ENCODE assay signal across 19 cellular contexts in genomic region chr17:49756323-49756722, GRCh38. TPM values are rescaled to one million over a fixed set of nuclear protein-coding genes. Genes with fewer than 3 reads are reported as not detected.
DNase-seq lines count a peak whose midpoint lies in the region; ATAC-seq and TF ChIP-seq lines count a peak whose summit lies in the region.
"Had no signal": no experiment of that assay in that cellular context is flagged by ENCODE, and none has a peak within 500 bp of the region (broad histone marks: within the 10 kb centered on the region; RNA-seq: fewer than 3 reads in every experiment).

No MANE protein-coding gene starts in this region.

- peaks cover 81% of the 10 kb centered on the region for H3K4me1 Mint-ChIP-seq in activated naive CD8-positive, alpha-beta T cell (ENCODE audit: low read depth)
- H3K4me1 Mint-ChIP-seq in activated naive CD8-positive, alpha-beta T cell treated with anti-CD3 and anti-CD28 coated beads, Interleukin-2, amount 50 U/mL, for 24 hours: peaks cover 83% of the 10 kb centered on the region
- peaks cover 10% of the 10 kb centered on the region for H3K4me1 Mint-ChIP-seq in endodermal cell

- H3K4me3 ChIP-seq in OCI-LY1 (ENCODE audit: low read depth, low read length, poor library complexity, severe bottlenecking) (no peak overlapping the region), endodermal cell (ENCODE audit: low read length) (no peak overlapping the region), upper lobe of right lung (no peak overlapping the region), testis (no peak overlapping the region)
- H3K4me3 ChIP-seq: adrenal gland, HAP-1, MG63, sigmoid colon, SJCRH30 had no signal

- H3K27ac Mint-ChIP-seq in activated naive CD8-positive, alpha-beta T cell: peak overlapping the region; percentile 61
- no peak overlapping the region for H3K27ac Mint-ChIP-seq in activated naive CD8-positive, alpha-beta T cell treated with anti-CD3 and anti-CD28 coated beads, Interleukin-2, amount 50 U/mL, for 24 hours
- H3K27ac Mint-ChIP-seq in endodermal cell: peak overlapping the region; percentile 9

- H3K9me3 Mint-ChIP-seq in activated naive CD8-positive, alpha-beta T cell (ENCODE audit: low read depth): no peaks in the 10 kb centered on the region
- H3K9me3 Mint-ChIP-seq in activated naive CD8-positive, alpha-beta T cell treated with anti-CD3 and anti-CD28 coated beads, Interleukin-2, amount 50 U/mL, for 24 hours: no peaks in the 10 kb centered on the region
- no peaks in the 10 kb centered on the region for H3K9me3 Mint-ChIP-seq in endodermal cell

- intact Hi-C loops in upper lobe of right lung (cut with DNase I) (no loop called here), testis (cut with DNase I; ENCODE audit: low total_unique reads) (no loop called here)

- no peaks in the 10 kb centered on the region for H4K20me1 ChIP-seq in OCI-LY1 (ENCODE audit: insufficient read depth, low read length)

- H3K4me2 ChIP-seq in OCI-LY1 (ENCODE audit: low read length): no peak overlapping the region

- no peaks in the 10 kb centered on the region for H3F3A ChIP-seq in OCI-LY1 (ENCODE audit: insufficient read depth, low read length)

- 73 to 89% methylated on average over 5 of the region's 5 CpGs for WGBS in endodermal cell (ENCODE audit: insufficient coverage in 1 of 2, insufficient read length in 1 of 2), 2 experiments
- whole genome bisulfite sequencing in testis, 2 donors: 90 to 92% methylated on average over 5 of the region's 5 CpGs

- ATAC-seq in activated naive CD8-positive, alpha-beta T cell treated with anti-CD3 and anti-CD28 coated beads, Interleukin-2, amount 50 U/mL, for 24 hours: no peak
- ATAC-seq in upper lobe of right lung (no peak), HG03460 (IDR thresholded peaks at IDR 0.05; ENCODE audit: unreplicated experiment) (no peak)
- ATAC-seq: Panc1 had no signal

- H3K9ac ChIP-seq in OCI-LY1 (ENCODE audit: low read length) (no peak overlapping the region), endodermal cell (ENCODE audit: extremely low read depth, low read length, poor library complexity, severe bottlenecking) (no peak overlapping the region)

- no peak overlapping the region for H2AFZ ChIP-seq in OCI-LY1 (ENCODE audit: low read length)

- TF ChIP-seq CTCF in OCI-LY1 (IDR thresholded peaks at IDR 0.05; ENCODE audit: low read length): no peak
- no peak for TF ChIP-seq CTCF in endodermal cell (conservative IDR thresholded peaks at IDR 0.05)
- no peak for TF ChIP-seq CTCF in upper lobe of right lung (IDR thresholded peaks at IDR 0.05)
- no peak for TF ChIP-seq CTCF in testis (IDR thresholded peaks at IDR 0.05)

- H3K36me3 Mint-ChIP-seq in activated naive CD8-positive, alpha-beta T cell: no peaks in the 10 kb centered on the region
- peaks cover 11% of the 10 kb centered on the region for H3K36me3 Mint-ChIP-seq in activated naive CD8-positive, alpha-beta T cell treated with anti-CD3 and anti-CD28 coated beads, Interleukin-2, amount 50 U/mL, for 24 hours (ENCODE audit: low read depth)
- peaks cover 18% of the 10 kb centered on the region for H3K36me3 Mint-ChIP-seq in endodermal cell (ENCODE audit: low read depth)

- no peak overlapping the region for H3K4me3 Mint-ChIP-seq in activated naive CD8-positive, alpha-beta T cell
- H3K4me3 Mint-ChIP-seq in activated naive CD8-positive, alpha-beta T cell treated with anti-CD3 and anti-CD28 coated beads, Interleukin-2, amount 50 U/mL, for 24 hours: no peak overlapping the region
- H3K4me3 Mint-ChIP-seq in endodermal cell: no peak overlapping the region

- H3K27me3 ChIP-seq in OCI-LY1 (ENCODE audit: insufficient read depth, low read length) (no peaks in the 10 kb centered on the region), endodermal cell (ENCODE audit: control insufficient read depth, insufficient read depth, low read length, poor library complexity, severe bottlenecking) (no peaks in the 10 kb centered on the region), upper lobe of right lung (no peaks in the 10 kb centered on the region), testis (no peaks in the 10 kb centered on the region)
- H3K27me3 ChIP-seq: adrenal gland, MG63, sigmoid colon, SJCRH30 had no signal

- DNase-seq in activated naive CD8-positive, alpha-beta T cell treated with anti-CD3 and anti-CD28 coated beads, Interleukin-2, amount 50 U/mL, for 24 hours: no peak
- DNase-seq in endodermal cell: no peak
- no peak for DNase-seq in upper lobe of right lung
- no peak for DNase-seq in testis
- DNase-seq in hypothalamus (lab: John Stamatoyannopoulos, UW): no peak
- DNase-seq: activated CD8-positive, alpha-beta memory T cell treated with anti-CD3 and anti-CD28 coated beads for 24 hours; adrenal gland; cortex of kidney; GDM1; MG63; sigmoid colon; SJCRH30; stimulated activated CD8-positive, alpha-beta memory T cell treated with anti-CD3 and anti-CD28 coated beads, Interleukin-4, amount 100 ng/mL, for 48 hours had no signal

- TF ChIP-seq POLR2A in testis (IDR thresholded peaks at IDR 0.05): no peak

- H3K9me2 ChIP-seq in OCI-LY1 (ENCODE audit: low read depth, low read length): no peaks in the 10 kb centered on the region

- peaks cover 83% of the 10 kb centered on the region for H3K4me1 ChIP-seq in OCI-LY1 (ENCODE audit: insufficient read depth, low read length, severe bottlenecking)
- H3K4me1 ChIP-seq in endodermal cell (ENCODE audit: control insufficient read depth, insufficient read depth, low read length): no peaks in the 10 kb centered on the region
- H3K4me1 ChIP-seq in upper lobe of right lung: peaks cover 4% of the 10 kb centered on the region
- H3K4me1 ChIP-seq in testis: peaks cover 12% of the 10 kb centered on the region
- H3K4me1 ChIP-seq: adrenal gland, SJCRH30 had no signal

- no peaks in the 10 kb centered on the region for H3K27me3 Mint-ChIP-seq in activated naive CD8-positive, alpha-beta T cell
- H3K27me3 Mint-ChIP-seq in activated naive CD8-positive, alpha-beta T cell treated with anti-CD3 and anti-CD28 coated beads, Interleukin-2, amount 50 U/mL, for 24 hours: no peaks in the 10 kb centered on the region
- H3K27me3 Mint-ChIP-seq in endodermal cell (ENCODE audit: insufficient read depth): no peaks in the 10 kb centered on the region

- H3K9me3 ChIP-seq in OCI-LY1 (ENCODE audit: low read length): no peaks in the 10 kb centered on the region
- no peaks in the 10 kb centered on the region for H3K9me3 ChIP-seq in endodermal cell (ENCODE audit: control insufficient read depth, low read length)
- H3K9me3 ChIP-seq in upper lobe of right lung: no peaks in the 10 kb centered on the region
- no peaks in the 10 kb centered on the region for H3K9me3 ChIP-seq in testis
- H3K9me3 ChIP-seq: adrenal gland, HAP-1, MG63, sigmoid colon, SJCRH30 had no signal

- peaks cover 85% of the 10 kb centered on the region for H3K79me2 ChIP-seq in OCI-LY1 (ENCODE audit: insufficient read depth, low read length)

- H3K27ac ChIP-seq in OCI-LY1 (ENCODE audit: low read depth, low read length, poor library complexity, severe bottlenecking) (peak overlapping the region; percentile 65), endodermal cell (ENCODE audit: low read depth, low read length) (no peak overlapping the region), upper lobe of right lung (peak overlapping the region; percentile 36), testis (no peak overlapping the region)
- H3K27ac ChIP-seq: SJCRH30, VCaP had no signal

- H3K36me3 ChIP-seq in OCI-LY1 (ENCODE audit: insufficient read depth, low read length) (peaks cover 17% of the 10 kb centered on the region; the same call in 1 of the 2 replicates), endodermal cell (ENCODE audit: control insufficient read depth, insufficient read depth, low read length) (peaks cover 7% of the 10 kb centered on the region), upper lobe of right lung (no peaks in the 10 kb centered on the region), testis (ENCODE audit: low read depth, missing control alignments) (no peaks in the 10 kb centered on the region)
- H3K36me3 ChIP-seq: adrenal gland, HAP-1, MG63, SJCRH30 had no signal

RNA-seq across cellular contexts. Expression of gene FAM117A, which starts 7.6 kb away (rescaled TPM):
- total RNA-seq in endodermal cell: 10 to 100 TPM; 15.4 to 16.8 TPM
- 23.3 TPM for polyA plus RNA-seq in endodermal cell (2013, experiment 1 of 2)
- 20.1 TPM for polyA plus RNA-seq in endodermal cell (2013, experiment 2 of 2)
- 11.8 TPM for total RNA-seq in upper lobe of right lung
- total RNA-seq in testis: 10 to 100 TPM; 30.2 to 38.1 TPM
- polyA plus RNA-seq in testis (ENCODE audit: insufficient read depth, low read depth, low replicate concordance): 67.3 TPM

RNA-seq across cellular contexts. Expression of gene KAT7, which starts 32.2 kb away (rescaled TPM):
- total RNA-seq in endodermal cell (10 to 100 TPM; 77.8 to 80.5 TPM), upper lobe of right lung (61.4 TPM), testis (100 to 1,000 TPM; 122 to 123 TPM)
- 67.6 TPM for polyA plus RNA-seq in endodermal cell (2013, experiment 1 of 2)
- polyA plus RNA-seq in endodermal cell (2013, experiment 2 of 2): 54.9 TPM
- 181 TPM for polyA plus RNA-seq in testis (ENCODE audit: insufficient read depth, low read depth, low replicate concordance)

RNA-seq across cellular contexts. Expression of gene SLC35B1, which starts 48.6 kb away (rescaled TPM):
- 10 to 100 TPM; 59.4 to 80.5 TPM for total RNA-seq in endodermal cell
- polyA plus RNA-seq in endodermal cell (2013, experiment 1 of 2): 69.1 TPM
- polyA plus RNA-seq in endodermal cell (2013, experiment 2 of 2): 55.1 TPM
- 48.1 TPM for total RNA-seq in upper lobe of right lung
- total RNA-seq in testis: 10 to 100 TPM; 39.9 to 45.4 TPM
- 66.3 TPM for polyA plus RNA-seq in testis (ENCODE audit: insufficient read depth, low read depth, low replicate concordance)

Comparison
In these comparisons a context has a peak if more than half of its experiments do, and no peak if none do; other contexts are left out.
1. H3K27ac ChIP-seq: peak in OCI-LY1 (single experiment) and upper lobe of right lung (single experiment); none in endodermal cell (single experiment) and testis (0 of 2).